1 cellular context compared by ENCODE assay signal in genomic region chr6:47701374-47701773, GRCh38.
TF ChIP-seq lines count a peak whose summit lies in the region.

No MANE protein-coding gene starts in this region.

TF ChIP-seq in GM12878, 131 proteins besides CTCF, POLR2A, EP300 and RAD21 (continued from another document):
- TF ChIP-seq ATF7 (IDR thresholded peaks at IDR 0.05; ENCODE audit: low read depth) (0 out of 2 replicates have a peak, but pooled peaks have one; percentile 36), SP1 (IDR thresholded peaks at IDR 0.05; ENCODE audit: low read depth, low read length) (no peak), TBL1XR1 (IDR thresholded peaks at IDR 0.05; ENCODE audit: low read depth, low read length) (no peak), ZNF274 (IDR thresholded peaks at IDR 0.05; ENCODE audit: insufficient read depth, insufficient read length) (no peak), MTA2 (IDR thresholded peaks at IDR 0.05; ENCODE audit: low read depth) (0 out of 2 replicates have a peak, but pooled peaks have one; percentile 9), TCF7 (IDR thresholded peaks at IDR 0.05; ENCODE audit: borderline replicate concordance) (peak; percentile 83), PAX8 (IDR thresholded peaks at IDR 0.05) (no peak), FOXK2 (IDR thresholded peaks at IDR 0.05) (no peak), ATF2 (IDR thresholded peaks at IDR 0.05; ENCODE audit: low read length) (0 out of 2 replicates have a peak, but pooled peaks have one; percentile 30), CHD1 (IDR thresholded peaks at IDR 0.05; ENCODE audit: low read depth, low read length) (no peak), TCF12 (IDR thresholded peaks at IDR 0.05; ENCODE audit: low read depth, low read length) (no peak), PAX5 (IDR thresholded peaks at IDR 0.05; ENCODE audit: borderline replicate concordance, low read depth, low read length) (no peak), RUNX3 (IDR thresholded peaks at IDR 0.05; ENCODE audit: low read length) (peak; percentile 87), SREBF2 (IDR thresholded peaks at IDR 0.05; ENCODE audit: low read length) (no peak), MEF2B (IDR thresholded peaks at IDR 0.05; ENCODE audit: partially characterized antibody, poor library complexity, severe bottlenecking) (no peak), BMI1 (IDR thresholded peaks at IDR 0.05; ENCODE audit: borderline replicate concordance) (no peak), ESRRA (IDR thresholded peaks at IDR 0.05; ENCODE audit: low read length) (no peak), JUNB (IDR thresholded peaks at IDR 0.05) (peak; percentile 27; the same call in 1 of the 2 replicates), BHLHE40 (IDR thresholded peaks at IDR 0.05; ENCODE audit: borderline replicate concordance in 1 of 2, low read depth in 2 of 2, low read length in 1 of 2) (no peak), HSF1 (IDR thresholded peaks at IDR 0.05; ENCODE audit: low read depth, low read length) (no peak), ELK1 (IDR thresholded peaks at IDR 0.05; ENCODE audit: low read depth, low read length) (no peak), EZH2 (IDR thresholded peaks at IDR 0.05; ENCODE audit: borderline replicate concordance, control insufficient read depth, low read depth, low read length) (no peak), SKIL (IDR thresholded peaks at IDR 0.05; ENCODE audit: low read depth, poor library complexity, severe bottlenecking) (no peak), HCFC1 (IDR thresholded peaks at IDR 0.05; ENCODE audit: low read length) (no peak), ZBTB4 (CRISPR knock-in tag; IDR thresholded peaks at IDR 0.05) (no peak), HDGF (IDR thresholded peaks at IDR 0.05) (no peak), NFXL1 (IDR thresholded peaks at IDR 0.05; ENCODE audit: borderline replicate concordance) (no peak)
